2 cellular contexts compared by ENCODE assay signal in genomic region chr2:104745856-104746255, GRCh38.
TF ChIP-seq lines count a peak whose summit lies in the region.

No MANE protein-coding gene starts in this region.

TF ChIP-seq in H1, 55 proteins besides CTCF, POLR2A, EP300 and RAD21:
- TF ChIP-seq KDM5A (IDR thresholded peaks at IDR 0.05; ENCODE audit: low read length) (no peak), TCF12 (IDR thresholded peaks at IDR 0.05; ENCODE audit: low read depth, low read length) (no peak), E2F6 (IDR thresholded peaks at IDR 0.05) (peak; percentile 96), BCL11A (IDR thresholded peaks at IDR 0.05; ENCODE audit: low read depth in 2 of 2, low read length in 2 of 2) (no peak), USF2 (IDR thresholded peaks at IDR 0.05; ENCODE audit: low read length) (peak; percentile 29; the same call in 1 of the 2 replicates), SUZ12 (IDR thresholded peaks at IDR 0.05; ENCODE audit: low read length) (no peak), NRF1 (IDR thresholded peaks at IDR 0.05; ENCODE audit: low read depth, low read length) (no peak), MAX (IDR thresholded peaks at IDR 0.05) (peak; percentile 90)

TF ChIP-seq in SK-N-SH, 30 proteins besides CTCF, POLR2A, EP300 and RAD21:
- TF ChIP-seq FOSL2 (IDR thresholded peaks at IDR 0.05; ENCODE audit: borderline replicate concordance, low read depth): no peak
- TF ChIP-seq NFIC (IDR thresholded peaks at IDR 0.05; ENCODE audit: borderline replicate concordance): no peak
- no peak for TF ChIP-seq IRF3 (IDR thresholded peaks at IDR 0.05; ENCODE audit: low read depth, low read length)
- no peak for TF ChIP-seq EZH2phosphoT487 (IDR thresholded peaks at IDR 0.05; ENCODE audit: borderline replicate concordance, low read depth)
- no peak for TF ChIP-seq MEF2A (IDR thresholded peaks at IDR 0.05; ENCODE audit: borderline replicate concordance, low read depth)
- no peak for TF ChIP-seq TAF1 (IDR thresholded peaks at IDR 0.05; ENCODE audit: borderline replicate concordance, low read depth, low read length)
- TF ChIP-seq YY1 (IDR thresholded peaks at IDR 0.05; ENCODE audit: low read depth): no peak
- TF ChIP-seq RXRA (IDR thresholded peaks at IDR 0.05; ENCODE audit: borderline replicate concordance, low read depth): no peak
- TF ChIP-seq GABPA (IDR thresholded peaks at IDR 0.05; ENCODE audit: low read depth): no peak
- TF ChIP-seq POLR2AphosphoS5 (IDR thresholded peaks at IDR 0.05; ENCODE audit: low read depth, low read length): no peak
- no peak for TF ChIP-seq MXI1 (IDR thresholded peaks at IDR 0.05; ENCODE audit: low read depth, low read length)
- no peak for TF ChIP-seq USF1 (IDR thresholded peaks at IDR 0.05; ENCODE audit: borderline replicate concordance, low read depth)
